Comparison of ENCODE assay signal across 21 cellular contexts in the genomic region with DNA sequence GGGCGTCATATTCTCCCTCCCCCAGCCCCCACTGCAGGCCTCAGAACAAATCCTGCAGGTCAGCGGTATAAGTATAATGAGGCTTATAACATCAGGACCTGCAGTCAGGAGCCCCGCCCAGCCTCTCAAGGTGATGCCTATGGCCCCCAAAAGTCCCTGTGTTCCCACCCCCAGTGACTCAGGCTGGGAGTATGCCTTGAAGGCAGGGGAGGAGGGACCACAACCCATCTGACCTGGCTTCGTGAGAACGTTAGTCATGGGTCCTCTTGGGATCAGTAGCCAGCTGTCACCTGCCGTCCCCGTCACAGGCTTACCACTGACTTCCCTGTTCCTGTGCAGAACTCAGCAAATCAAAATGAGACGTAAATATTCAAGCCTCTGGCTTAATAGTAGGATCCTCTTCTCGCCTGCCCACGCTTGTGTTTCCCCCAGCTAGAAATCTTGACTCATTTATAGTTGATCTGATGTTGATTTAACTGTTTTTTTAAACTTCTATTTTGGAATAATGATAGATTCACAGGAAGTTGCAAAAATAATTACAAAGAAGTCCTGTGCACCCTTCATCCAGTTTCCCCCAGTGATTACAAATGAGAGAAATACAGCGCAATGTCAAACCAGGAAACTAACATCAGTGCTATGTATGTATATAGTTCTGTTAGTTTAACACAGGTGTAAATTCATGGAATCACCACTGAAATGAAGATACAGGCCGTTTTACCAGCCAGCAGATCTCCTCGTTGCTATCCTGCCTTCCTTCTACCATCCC.
DNase-seq lines count a peak whose midpoint lies in the region; ATAC-seq and TF ChIP-seq lines count a peak whose summit lies in the region.
"Had no signal": no experiment of that assay in that cellular context is flagged by ENCODE, and none has a peak within 500 bp of the region (broad histone marks: within the 10 kb centered on the region; RNA-seq: fewer than 3 reads in every experiment).

No MANE protein-coding gene starts in this region.

- ATAC-seq in GM19463 (IDR thresholded peaks at IDR 0.05; ENCODE audit: unreplicated experiment): peak; percentile 76
- no peak for ATAC-seq in activated T-cell treated with anti-CD3 and anti-CD28 coated beads, Interleukin-2, amount 50 U/mL, for 4 hours
- no peak for ATAC-seq in GM21825 (IDR thresholded peaks at IDR 0.05; ENCODE audit: unreplicated experiment)
- ATAC-seq: activated CD4-positive, CD25-positive, alpha-beta regulatory T cell treated with anti-CD3 and anti-CD28 coated beads, Interleukin-2, amount 50 U/mL, for 24 hours had no signal

- BruUV-seq in OCI-LY7 (replicated peaks; lab: Mats Ljungman, UMichigan): no TSS peak

- WGBS in neuronal stem cell (ENCODE audit: extremely low coverage in 2 of 2, insufficient read length in 2 of 2, insufficient replicate concordance in 1 of 2), 2 donors: no CpG with 5 or more reads among the region's 13 CpGs

- no peak overlapping the region for H4K91ac ChIP-seq in neuronal stem cell (ENCODE audit: low read depth, low read length, poor library complexity)

- peak overlapping the region in 4 of 11 experiments; percentile 34 to 73 (median 58); a peak in 8 of 22 replicates for H3K9ac ChIP-seq in BLaER1 treated with 17β-estradiol and CSF1 and Interleukin-3, amounts not matched to agents 10 nM and 100 nM
- no peak overlapping the region for H3K9ac ChIP-seq in neuronal stem cell (ENCODE audit: low read depth, low read length, poor library complexity)

- H2BK5ac ChIP-seq in neuronal stem cell (ENCODE audit: low read length): no peak overlapping the region

- no peak overlapping the region for H2BK15ac ChIP-seq in neuronal stem cell (ENCODE audit: low read length)

- no peak overlapping the region for H2AK5ac ChIP-seq in neuronal stem cell (ENCODE audit: low read depth, low read length)

- H3K23ac ChIP-seq in neuronal stem cell (ENCODE audit: low read depth, low read length, poor library complexity): peak overlapping the region; percentile 61

- no peak overlapping the region for H3K4me3 Mint-ChIP-seq in activated T-cell treated with anti-CD3 and anti-CD28 coated beads, Interleukin-2, amount 50 U/mL, for 4 hours

- DNase-seq in OCI-LY7 (ENCODE audit: low spot score) (peak; percentile 29), neuronal stem cell (ENCODE audit: low spot score) (no peak), NCI-H2196 treated with DMSO at 0.1 percent for 48 hours (lab: John Stamatoyannopoulos, UW; ENCODE audit: unreplicated experiment) (no peak), NCI-H2029 (lab: John Stamatoyannopoulos, UW) (no peak)
- no peak for DNase-seq in activated T-cell treated with anti-CD3 and anti-CD28 coated beads, Interleukin-2, amount 50 U/mL, for 4 hours
- DNase-seq: activated gamma-delta T cell treated with Interleukin-2 at 50 U/mL for 16 hours; anterior cingulate cortex; IMR-90; MG63; NCI-H187; NCI-H446 treated with DMSO at 0.1 percent for 48 hours; ovary; sigmoid colon; stimulated activated CD4-positive, alpha-beta T cell treated with anti-CD3 and anti-CD28 coated beads, Interleukin-1b, Interleukin-23, amount 100 ng/mL, for 48 hours; T-helper 2 cell had no signal

- POLR2A ChIA-PET in OCI-LY7 (lab: Charles Lee): no interaction called here

- H3K14ac ChIP-seq in neuronal stem cell (ENCODE audit: low read length): no peak overlapping the region

- no peak overlapping the region for H3K18ac ChIP-seq in neuronal stem cell (ENCODE audit: low read length)

- no peaks in the 10 kb centered on the region for H3K79me1 ChIP-seq in neuronal stem cell (ENCODE audit: low read depth, low read length)

- H3K27me3 Mint-ChIP-seq in activated T-cell treated with anti-CD3 and anti-CD28 coated beads, Interleukin-2, amount 50 U/mL, for 4 hours (ENCODE audit: low read depth): peaks cover 23% of the 10 kb centered on the region

- CTCF ChIA-PET in OCI-LY7 (lab: Charles Lee; ENCODE audit: unreplicated experiment): no interaction called here

- H3K4me1 ChIP-seq in BLaER1 treated with 17β-estradiol and CSF1 and Interleukin-3, amounts not matched to agents 10 nM and 100 nM: peaks cover 70 to 98% (median 92%) of the 10 kb centered on the region in 10 experiments
- peaks cover 8% of the 10 kb centered on the region for H3K4me1 ChIP-seq in OCI-LY7 (ENCODE audit: insufficient read depth, low read length, poor library complexity, severe bottlenecking)
- no peaks in the 10 kb centered on the region for H3K4me1 ChIP-seq in neuronal stem cell (ENCODE audit: control insufficient read depth in 2 of 2, insufficient read depth in 1 of 2, low read depth in 1 of 2, low read length in 2 of 2)

- H3K4me2 ChIP-seq in BLaER1 treated with 17β-estradiol and CSF1 and Interleukin-3, amounts not matched to agents 10 nM and 100 nM: peak overlapping the region; percentile 57 to 95 (median 80)
- H3K4me2 ChIP-seq in OCI-LY7 (ENCODE audit: low read length) (no peak overlapping the region), neuronal stem cell (ENCODE audit: insufficient read depth, low read length, poor library complexity, severe bottlenecking) (no peak overlapping the region)

- H3K9me3 Mint-ChIP-seq in activated T-cell treated with anti-CD3 and anti-CD28 coated beads, Interleukin-2, amount 50 U/mL, for 4 hours: no peaks in the 10 kb centered on the region

- no peak for TF ChIP-seq CTCF in OCI-LY7 (conservative IDR thresholded peaks at IDR 0.05; ENCODE audit: low read length)

- no peak overlapping the region for H2BK12ac ChIP-seq in neuronal stem cell (ENCODE audit: low read length)

- H3K27me3 ChIP-seq in BLaER1 treated with 17β-estradiol and CSF1 and Interleukin-3, amounts not matched to agents 10 nM and 100 nM: peaks cover 0 to 61% (median 11%) of the 10 kb centered on the region in 11 experiments; a peak in 13 of 22 replicates
- peaks cover 0 to 32% (median 0%) of the 10 kb centered on the region in 3 experiments for H3K27me3 ChIP-seq in neuronal stem cell (ENCODE audit: control insufficient read depth in 3 of 3, insufficient read depth in 3 of 3, low read depth in 1 of 3, low read length in 3 of 3)
- H3K27me3 ChIP-seq: heart right ventricle, ovary, sigmoid colon had no signal

- H2AFZ ChIP-seq in OCI-LY7 (ENCODE audit: low read length): no peak overlapping the region
- H2AFZ ChIP-seq in neuronal stem cell (ENCODE audit: low read length): no peak overlapping the region

- no peak overlapping the region for H3K4ac ChIP-seq in neuronal stem cell (ENCODE audit: low read length)

- no peaks in the 10 kb centered on the region for H3K36me3 ChIP-seq in BLaER1 treated with 17β-estradiol and CSF1 and Interleukin-3, amounts not matched to agents 10 nM and 100 nM
- H3K36me3 ChIP-seq in OCI-LY7 (ENCODE audit: insufficient read depth, low read length) (no peaks in the 10 kb centered on the region), neuronal stem cell (replicated peaks in 1 of 2; ENCODE audit: control insufficient read depth in 2 of 2, insufficient read depth in 2 of 2, low read length in 2 of 2) (no peaks in the 10 kb centered on the region)
- H3K36me3 ChIP-seq: heart right ventricle, MG63, ovary, sigmoid colon had no signal

- H3K9me2 ChIP-seq in OCI-LY7 (ENCODE audit: insufficient read depth, low read length): no peaks in the 10 kb centered on the region

- 0 out of 22 replicates have a peak, but pooled peaks cover 0 to 1% (median 0%) of the 10 kb centered on the region in 11 experiments for H4K20me1 ChIP-seq in BLaER1 treated with 17β-estradiol and CSF1 and Interleukin-3, amounts not matched to agents 10 nM and 100 nM
- H4K20me1 ChIP-seq in OCI-LY7 (ENCODE audit: insufficient read depth, low read length): no peaks in the 10 kb centered on the region

- H4K8ac ChIP-seq in neuronal stem cell (ENCODE audit: low read depth, low read length): no peak overlapping the region

- no peaks in the 10 kb centered on the region for H3K36me3 Mint-ChIP-seq in activated T-cell treated with anti-CD3 and anti-CD28 coated beads, Interleukin-2, amount 50 U/mL, for 4 hours (ENCODE audit: insufficient read depth)

- H2BK120ac ChIP-seq in neuronal stem cell (ENCODE audit: low read depth, low read length): no peak overlapping the region

- peaks cover 0 to 10% (median 8%) of the 10 kb centered on the region in 11 experiments; a peak in 12 of 22 replicates for H3K9me3 ChIP-seq in BLaER1 treated with 17β-estradiol and CSF1 and Interleukin-3, amounts not matched to agents 10 nM and 100 nM (replicated peaks in 1 of 11)
- H3K9me3 ChIP-seq in OCI-LY7 (ENCODE audit: low read length) (no peaks in the 10 kb centered on the region), neuronal stem cell (replicated peaks in 1 of 2; ENCODE audit: control insufficient read depth in 2 of 2, insufficient read depth in 1 of 2, low read depth in 1 of 2, low read length in 2 of 2) (no peaks in the 10 kb centered on the region)
- H3K9me3 ChIP-seq: MG63, ovary, sigmoid colon had no signal

- intact Hi-C loops in OCI-LY7 (cut with micrococcal nuclease; ENCODE audit: unreplicated experiment): no loop called here

- no peaks in the 10 kb centered on the region for H3K4me1 Mint-ChIP-seq in activated T-cell treated with anti-CD3 and anti-CD28 coated beads, Interleukin-2, amount 50 U/mL, for 4 hours (ENCODE audit: low read depth)

- no peaks in the 10 kb centered on the region for H3K79me2 ChIP-seq in OCI-LY7 (ENCODE audit: insufficient read depth, low read depth, low read length)

- peak overlapping the region in 1 of 10 experiments; percentile 26; a peak in 1 of 20 replicates for H3K4me3 ChIP-seq in BLaER1 treated with 17β-estradiol and CSF1 and Interleukin-3, amounts not matched to agents 10 nM and 100 nM
- H3K4me3 ChIP-seq in OCI-LY7 (ENCODE audit: low read depth, low read length, poor library complexity, severe bottlenecking) (no peak overlapping the region), neuronal stem cell (ENCODE audit: low read length in 2 of 2) (no peak overlapping the region)
- H3K4me3 ChIP-seq: heart right ventricle, lung, MG63, ovary, sigmoid colon had no signal

- peak overlapping the region in 8 of 11 experiments; percentile 2 to 92 (median 56); a peak in 13 of 22 replicates for H3K27ac ChIP-seq in BLaER1 treated with 17β-estradiol and CSF1 and Interleukin-3, amounts not matched to agents 10 nM and 100 nM
- H3K27ac ChIP-seq in OCI-LY7 (ENCODE audit: low read depth, low read length, poor library complexity, severe bottlenecking): no peak overlapping the region
- H3K27ac ChIP-seq in neuronal stem cell (replicated peaks; ENCODE audit: low read length): no peak overlapping the region
- H3K27ac ChIP-seq: heart right ventricle, ovary, sigmoid colon had no signal

Comparison
In these comparisons a context has a peak if more than half of its experiments do, and no peak if none do; other contexts are left out.
1. H3K27ac ChIP-seq: peak in BLaER1 treated with 17β-estradiol and CSF1 and Interleukin-3, amounts not matched to agents 10 nM and 100 nM (8 of 11); none in OCI-LY7 (single experiment) and neuronal stem cell (single experiment).
2. H3K4me2 ChIP-seq: peak in BLaER1 treated with 17β-estradiol and CSF1 and Interleukin-3, amounts not matched to agents 10 nM and 100 nM (11 of 11); none in OCI-LY7 (single experiment) and neuronal stem cell (single experiment).